16 cellular contexts compared by ENCODE assay signal in the genomic region with DNA sequence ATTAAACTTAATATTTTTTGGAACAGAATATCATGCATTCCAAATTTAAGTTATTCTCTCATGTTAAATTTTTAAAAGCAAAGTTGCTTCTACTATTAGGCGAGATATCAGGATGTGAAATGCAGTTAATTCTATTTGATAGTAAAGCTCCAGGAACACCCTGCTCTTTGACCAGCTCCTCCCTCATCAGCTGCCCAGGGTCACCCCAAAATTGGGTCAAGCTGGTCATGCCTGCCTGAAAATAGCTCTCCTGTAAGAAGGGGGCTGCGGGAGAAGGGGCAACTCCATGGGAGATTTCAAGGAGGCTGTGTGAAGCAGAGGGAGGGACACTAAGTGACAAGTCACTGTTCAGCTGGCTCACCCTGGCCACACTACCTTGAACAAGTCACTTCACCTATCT. TPM values are rescaled to one million over a fixed set of nuclear protein-coding genes. Genes with fewer than 3 reads are reported as not detected.
DNase-seq lines count a peak whose midpoint lies in the region; ATAC-seq and TF ChIP-seq lines count a peak whose summit lies in the region.
"Had no signal": no experiment of that assay in that cellular context is flagged by ENCODE, and none has a peak within 500 bp of the region (broad histone marks: within the 10 kb centered on the region; RNA-seq: fewer than 3 reads in every experiment).

No MANE protein-coding gene starts in this region.

- no peak overlapping the region for H3K27ac Mint-ChIP-seq in naive thymus-derived CD8-positive, alpha-beta T cell
- H3K27ac Mint-ChIP-seq: CD14-positive monocyte had no signal

- no peak overlapping the region for H3K4me3 Mint-ChIP-seq in naive thymus-derived CD8-positive, alpha-beta T cell
- H3K4me3 Mint-ChIP-seq: CD14-positive monocyte had no signal

- H3K4me2 ChIP-seq in PC-9 = no peak overlapping the region

- H4K20me1 ChIP-seq in PC-9 (ENCODE audit: insufficient read depth) = no peaks in the 10 kb centered on the region

- no peak overlapping the region for H2AFZ ChIP-seq in PC-9

- TF ChIP-seq POLR2A in gastroesophageal sphincter (IDR thresholded peaks at IDR 0.05) = no peak
- no peak for TF ChIP-seq POLR2A in right lobe of liver (IDR thresholded peaks at IDR 0.05)

- DNase-seq in RWPE2 (ENCODE audit: low spot score) (no peak), right lobe of liver (peak in 1 of 3 donors; percentile 74), thoracic aorta (ENCODE audit: low spot score) (no peak), PC-9 (no peak), GOT3 (lab: John Stamatoyannopoulos, UW) (no peak)
- DNase-seq in naive thymus-derived CD8-positive, alpha-beta T cell = no peak
- DNase-seq: COR-L47, DMS153, EL, HCEC 1CT, NCI-H1436 treated with DMSO at 0.1 percent for 48 hours, NCI-H2081 treated with DMSO at 0.1 percent for 48 hours, NCI-H524 treated with DMSO at 0.1 percent for 48 hours had no signal

- CTCF ChIA-PET in PC-9 (lab: Charles Lee) = no interaction called here

- WGBS in gastroesophageal sphincter (ENCODE audit: low coverage in 1 of 2), 2 donors = 69 to 100% methylated on average over 1 to 2 of the region's 2 CpGs
- WGBS in right lobe of liver (ENCODE audit: insufficient coverage, low coverage, low lambda C conversion rate, missing lambda C conversion rate) = 47% methylated on average over 2 of the region's 2 CpGs

- H3K4me1 ChIP-seq in RWPE2 (ENCODE audit: insufficient read depth, poor library complexity, severe bottlenecking) (peaks cover 6% of the 10 kb centered on the region), gastroesophageal sphincter (peaks cover 0 to 33% (median 3%) of the 10 kb centered on the region in 3 donors), right lobe of liver (peaks cover 0 to 37% (median 1%) of the 10 kb centered on the region in 4 donors), thoracic aorta (ENCODE audit: control insufficient read depth in 1 of 2, low read depth in 2 of 2) (peaks cover 4 to 18% of the 10 kb centered on the region in 2 donors), PC-9 (replicated peaks; ENCODE audit: insufficient read depth) (no peaks in the 10 kb centered on the region)

- no peaks in the 10 kb centered on the region for H3F3A ChIP-seq in PC-9 (ENCODE audit: insufficient read depth, low read depth)

- H3K9me2 ChIP-seq in PC-9 (ENCODE audit: insufficient read depth) = no peaks in the 10 kb centered on the region

- TF ChIP-seq EP300 in gastroesophageal sphincter (IDR thresholded peaks at IDR 0.05) = no peak

- peaks cover 40% of the 10 kb centered on the region for H3K36me3 ChIP-seq in RWPE2 (ENCODE audit: low read depth)
- peaks cover 0 to 58% of the 10 kb centered on the region in 2 donors for H3K36me3 ChIP-seq in gastroesophageal sphincter
- H3K36me3 ChIP-seq in right lobe of liver = peaks cover 0 to 13% (median 0%) of the 10 kb centered on the region in 4 donors
- H3K36me3 ChIP-seq in thoracic aorta = peaks cover 51% of the 10 kb centered on the region
- no peaks in the 10 kb centered on the region for H3K36me3 ChIP-seq in PC-9 (ENCODE audit: low read depth)

- POLR2A ChIA-PET in PC-9 (lab: Charles Lee; ENCODE audit: unreplicated experiment) = no interaction called here
- POLR2A ChIA-PET in naive thymus-derived CD8-positive, alpha-beta T cell (lab: Charles Lee) = no interaction called here

- H3K27me3 Mint-ChIP-seq in naive thymus-derived CD8-positive, alpha-beta T cell = peaks cover 27 to 65% (median 36%) of the 10 kb centered on the region in 5 donors

- H3K4me3 ChIP-seq in RWPE2 (ENCODE audit: severe bottlenecking) = no peak overlapping the region
- H3K4me3 ChIP-seq in gastroesophageal sphincter = peak overlapping the region in 1 of 2 donors; percentile 62
- no peak overlapping the region for H3K4me3 ChIP-seq in right lobe of liver
- peak overlapping the region; percentile 76 for H3K4me3 ChIP-seq in thoracic aorta
- no peak overlapping the region for H3K4me3 ChIP-seq in PC-9

- TF ChIP-seq CTCF in RWPE2 (IDR thresholded peaks at IDR 0.05; ENCODE audit: poor library complexity, severe bottlenecking) (no peak), gastroesophageal sphincter (IDR thresholded peaks at IDR 0.05) (no peak), right lobe of liver (IDR thresholded peaks at IDR 0.05) (no peak), thoracic aorta (IDR thresholded peaks at IDR 0.05) (no peak), PC-9 (conservative IDR thresholded peaks at IDR 0.05) (no peak)

- BruUV-seq in PC-9 (replicated peaks; lab: Mats Ljungman, UMichigan) = no TSS peak

- no peaks in the 10 kb centered on the region for H3K9me3 ChIP-seq in RWPE2 (ENCODE audit: severe bottlenecking)
- peaks cover 0 to 5% (median 0%) of the 10 kb centered on the region in 3 donors for H3K9me3 ChIP-seq in gastroesophageal sphincter
- H3K9me3 ChIP-seq in right lobe of liver = no peaks in the 10 kb centered on the region
- H3K9me3 ChIP-seq in thoracic aorta = no peaks in the 10 kb centered on the region
- H3K9me3 ChIP-seq in PC-9 (ENCODE audit: insufficient read depth, low read depth) = no peaks in the 10 kb centered on the region

- H3K4me1 Mint-ChIP-seq in naive thymus-derived CD8-positive, alpha-beta T cell = no peaks in the 10 kb centered on the region
- H3K4me1 Mint-ChIP-seq: CD14-positive monocyte had no signal

- H3K27me3 ChIP-seq in RWPE2 (ENCODE audit: insufficient read depth, poor library complexity, severe bottlenecking) (no peaks in the 10 kb centered on the region), gastroesophageal sphincter (no peaks in the 10 kb centered on the region), right lobe of liver (no peaks in the 10 kb centered on the region), thoracic aorta (replicated peaks; ENCODE audit: insufficient read depth) (no peaks in the 10 kb centered on the region), PC-9 (ENCODE audit: insufficient read depth, low read depth) (no peaks in the 10 kb centered on the region)

- no peaks in the 10 kb centered on the region for H3K79me2 ChIP-seq in PC-9 (ENCODE audit: low read depth)

- peak; percentile 10; the same call in 1 of the 3 replicates for ATAC-seq in RWPE2 (ENCODE audit: low read depth)
- no peak for ATAC-seq in gastroesophageal sphincter
- ATAC-seq in right lobe of liver = peak; percentile 9 to 51 (median 35)
- no peak for ATAC-seq in thoracic aorta (ENCODE audit: insufficient number of reproducible peaks, low FRiP score, low read depth)
- no peak for ATAC-seq in naive thymus-derived CD8-positive, alpha-beta T cell

- intact Hi-C loops in right lobe of liver (cut with DNase I) = loop anchor here in 1 of 2 donors (10.0 kb wide), 1 partner anchor 62 kb away; no protein-coding TSS in a partner anchor
- intact Hi-C loops in PC-9 (cut with micrococcal nuclease; ENCODE audit: unreplicated experiment) = no loop called here

- peaks cover 0 to 14% (median 0%) of the 10 kb centered on the region in 3 donors for H3K36me3 Mint-ChIP-seq in naive thymus-derived CD8-positive, alpha-beta T cell
- H3K36me3 Mint-ChIP-seq: CD14-positive monocyte had no signal

- H3K9me3 Mint-ChIP-seq in naive thymus-derived CD8-positive, alpha-beta T cell = peaks cover 0 to 17% (median 7%) of the 10 kb centered on the region in 9 donors

- no peak overlapping the region for H3K27ac ChIP-seq in RWPE2 (ENCODE audit: poor library complexity, severe bottlenecking)
- H3K27ac ChIP-seq in gastroesophageal sphincter = peak overlapping the region in 3 of 4 donors; percentile 55 to 87 (median 85)
- H3K27ac ChIP-seq in right lobe of liver = peak overlapping the region in 2 of 3 donors; percentile 19 to 46
- H3K27ac ChIP-seq in thoracic aorta = peak overlapping the region; percentile 38 to 47
- no peak overlapping the region for H3K27ac ChIP-seq in PC-9

RNA-seq across cellular contexts. Expression of a gene that starts 5.9 kb away (rescaled TPM):
- total RNA-seq in gastroesophageal sphincter = 100 to 1,000 TPM in 2 of 4 donors, 10 to 100 TPM in 2; 83.3 to 162 (median 96.2) TPM
- 100 to 1,000 TPM in 2 of 6 experiments, 10 to 100 TPM in 4; 24.7 to 158 (median 51.3) TPM for total RNA-seq in right lobe of liver
- total RNA-seq in thoracic aorta = 100 to 1,000 TPM in 1 of 2 donors, 10 to 100 TPM in 1; 89.1 to 241 TPM
- total RNA-seq in PC-9 (2021) = 1.5 and 1.8 TPM in 2 replicates
- not detected for total RNA-seq in naive thymus-derived CD8-positive, alpha-beta T cell
- polyA plus RNA-seq in naive thymus-derived CD8-positive, alpha-beta T cell = not detected
- total RNA-seq: OCI-LY7 had no signal
- polyA plus RNA-seq: CD14-positive monocyte had no signal

Comparison
In these comparisons a context has a peak if more than half of its experiments do, and no peak if none do; other contexts are left out.
1. ATAC-seq: peak in RWPE2 (single experiment) and right lobe of liver (4 of 4); none in gastroesophageal sphincter (single experiment), thoracic aorta (single experiment) and naive thymus-derived CD8-positive, alpha-beta T cell (0 of 2).
2. H3K27ac ChIP-seq: peak in gastroesophageal sphincter (3 of 4), right lobe of liver (2 of 3) and thoracic aorta (2 of 2); none in RWPE2 (single experiment) and PC-9 (single experiment).